ENCODE assay signal across 8 cellular contexts in the genomic region with DNA sequence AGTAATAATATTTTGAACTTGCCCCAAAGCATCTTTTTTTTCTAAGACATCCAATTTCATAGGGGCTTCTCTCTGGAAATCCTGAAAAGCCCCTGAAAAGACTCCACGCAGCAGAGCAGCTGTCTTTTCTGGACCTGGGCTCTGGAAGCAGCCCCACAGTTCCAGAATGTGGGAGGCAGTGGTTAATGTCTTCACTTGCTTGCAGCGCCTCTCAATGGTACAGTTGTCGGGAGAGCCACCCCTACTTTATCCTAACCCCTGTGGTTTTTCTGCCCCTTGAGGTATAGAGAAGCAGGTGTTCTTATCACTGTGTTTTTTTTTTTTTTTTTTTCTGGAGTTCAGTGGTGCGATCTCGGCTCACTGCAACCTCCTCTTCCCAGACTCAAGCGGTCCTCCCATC.
"Had no signal": no experiment of that assay in that cellular context is flagged by ENCODE, and none has a peak within 500 bp of the region (broad histone marks: within the 10 kb centered on the region; RNA-seq: fewer than 3 reads in every experiment).

No MANE protein-coding gene starts in this region.

- DNase-seq: body of pancreas, left colon, mammary epithelial cell, occipital lobe, right lobe of liver had no signal

- H3K27ac ChIP-seq: body of pancreas, prostate gland, right lobe of liver, tibial nerve, vagina had no signal

- H3K9me3 ChIP-seq: body of pancreas, prostate gland, right lobe of liver, vagina had no signal

- H3K4me3 ChIP-seq: body of pancreas, prostate gland, right lobe of liver, tibial nerve, vagina had no signal

- H3K36me3 ChIP-seq: prostate gland, tibial nerve had no signal

- H3K27me3 ChIP-seq: body of pancreas, right lobe of liver, tibial nerve, vagina had no signal

- H3K4me1 ChIP-seq: body of pancreas, right lobe of liver, tibial nerve, vagina had no signal
